ENCODE assay signal across 25 cellular contexts in the genomic region with DNA sequence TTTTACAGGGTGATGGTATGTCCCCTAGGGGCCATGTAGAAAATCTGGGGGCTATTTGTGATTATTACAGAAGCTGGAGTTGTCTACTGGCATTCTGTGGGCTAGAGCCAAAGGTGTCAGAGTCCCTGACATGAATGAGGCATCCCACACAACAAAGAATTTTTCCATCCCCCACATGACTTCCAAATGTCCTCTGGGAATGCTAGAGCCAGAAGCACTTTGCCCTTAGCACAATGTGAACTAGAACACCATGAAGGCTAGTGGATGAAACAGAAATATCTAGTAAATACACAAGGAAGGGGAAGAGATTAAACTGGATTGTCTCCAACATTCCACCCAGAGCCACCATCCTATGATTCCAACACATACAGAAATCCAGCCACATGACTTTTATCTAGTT. TPM values are rescaled to one million over a fixed set of nuclear protein-coding genes. Genes with fewer than 3 reads are reported as not detected.
DNase-seq lines count a peak whose midpoint lies in the region; ATAC-seq and TF ChIP-seq lines count a peak whose summit lies in the region.
"Had no signal": no experiment of that assay in that cellular context is flagged by ENCODE, and none has a peak within 500 bp of the region (broad histone marks: within the 10 kb centered on the region; RNA-seq: fewer than 3 reads in every experiment).

No MANE protein-coding gene starts in this region.

- intact Hi-C loops in heart right ventricle (cut with DNase I) (loop anchor here in 1 of 10 donors (2.0 kb wide), 1 partner anchor 47 kb away; the partner anchor contains the start of gene FAM13C), tibial artery (cut with DNase I; ENCODE audit: low total_unique reads) (no loop called here), spleen (cut with DNase I; ENCODE audit: low total_unique reads) (no loop called here)

- DNase-seq in heart right ventricle (peak in 1 of 2 donors; percentile 43), mucosa of gallbladder (ENCODE audit: low spot score) (peak; percentile 12), tibial artery (no peak), NCI-H774 (lab: John Stamatoyannopoulos, UW) (no peak), spleen (no peak)
- DNase-seq: activated CD4-positive, alpha-beta memory T cell treated with anti-CD3 and anti-CD28 coated beads for 36 hours; activated CD8-positive, alpha-beta memory T cell treated with anti-CD3 and anti-CD28 coated beads, Interleukin-2, amount 50 U/mL, for 4 hours; amygdala; dermis blood vessel endothelial cell; DMS53; KG1; left colon; natural killer cell; NCI-H1417; NCI-H2081; NCI-H446; NCI-H82; RPMI8226 had no signal

- H3K27ac ChIP-seq in cingulate gyrus (ENCODE audit: low read depth, low read length), result peak overlapping the region; percentile 25
- H3K27ac ChIP-seq in heart right ventricle, result peak overlapping the region in 5 of 10 donors; percentile 25 to 78 (median 56)
- peak overlapping the region; percentile 35 to 43 for H3K27ac ChIP-seq in tibial artery
- H3K27ac ChIP-seq in spleen, result no peak overlapping the region
- H3K27ac ChIP-seq: BLaER1 treated with 17β-estradiol and CSF1 and Interleukin-3, amounts not matched to agents 10 nM and 100 nM; SK-N-MC had no signal

- no peaks in the 10 kb centered on the region for H3K9me3 ChIP-seq in heart right ventricle
- H3K9me3 ChIP-seq in tibial artery, result no peaks in the 10 kb centered on the region
- H3K9me3 ChIP-seq in spleen, result no peaks in the 10 kb centered on the region
- H3K9me3 ChIP-seq: BLaER1 treated with 17β-estradiol and CSF1 and Interleukin-3, amounts not matched to agents 10 nM and 100 nM; HAP-1 had no signal

- TF ChIP-seq POLR2A in spleen (IDR thresholded peaks at IDR 0.05), result no peak

- TF ChIP-seq CTCF in heart right ventricle (IDR thresholded peaks at IDR 0.05) (no peak), tibial artery (IDR thresholded peaks at IDR 0.05) (no peak), spleen (IDR thresholded peaks at IDR 0.05 in 8 of 11, conservative IDR thresholded peaks at IDR 0.05 in 3 of 11) (no peak)

- ATAC-seq in heart right ventricle (peak in 7 of 8 donors; percentile 41 to 88 (median 75)), GM18511 (IDR thresholded peaks at IDR 0.05; ENCODE audit: unreplicated experiment) (no peak)
- ATAC-seq: activated CD4-positive, CD25-positive, alpha-beta regulatory T cell treated with anti-CD3 and anti-CD28 coated beads, Interleukin-2, amount 50 U/mL, for 24 hours; left colon; natural killer cell had no signal

- H3K4me1 ChIP-seq in heart right ventricle, result peaks cover 0 to 80% (median 42%) of the 10 kb centered on the region in 9 donors
- peaks cover 0 to 48% (median 22%) of the 10 kb centered on the region in 4 donors for H3K4me1 ChIP-seq in tibial artery
- peaks cover 0 to 4% (median 0%) of the 10 kb centered on the region in 6 donors for H3K4me1 ChIP-seq in spleen

- H3K36me3 ChIP-seq in heart right ventricle, result peaks cover 0 to under 1% (median 0%) of the 10 kb centered on the region in 9 donors
- H3K36me3 ChIP-seq in tibial artery, result no peaks in the 10 kb centered on the region
- H3K36me3 ChIP-seq in spleen, result no peaks in the 10 kb centered on the region
- H3K36me3 ChIP-seq: BLaER1 treated with 17β-estradiol and CSF1 and Interleukin-3, amounts not matched to agents 10 nM and 100 nM; HAP-1 had no signal

- H3K27me3 ChIP-seq in heart right ventricle (no peaks in the 10 kb centered on the region), tibial artery (no peaks in the 10 kb centered on the region), spleen (replicated peaks in 1 of 7) (no peaks in the 10 kb centered on the region)
- H3K27me3 ChIP-seq: BLaER1 treated with 17β-estradiol and CSF1 and Interleukin-3, amounts not matched to agents 10 nM and 100 nM had no signal

- H3K4me3 ChIP-seq in heart right ventricle (no peak overlapping the region), tibial artery (no peak overlapping the region), spleen (no peak overlapping the region)
- H3K4me3 ChIP-seq: BLaER1 treated with 17β-estradiol and CSF1 and Interleukin-3, amounts not matched to agents 10 nM and 100 nM; HAP-1; SK-N-MC had no signal

RNA-seq across cellular contexts. Expression of gene FAM13C, which starts 46.9 kb away (rescaled TPM):
- total RNA-seq in heart right ventricle (10 to 100 TPM in 1 of 10 donors, 1 to 10 TPM in 9; 2.9 to 14.6 (median 7.7) TPM), mucosa of gallbladder (11.4 TPM), spleen (10 to 100 TPM in 4 of 7 donors, 1 to 10 TPM in 3; 7.3 to 19.7 (median 13.9) TPM)
- polyA plus RNA-seq in heart right ventricle (1 to 10 TPM; 1.5 to 3.8 TPM), spleen (1 to 10 TPM; 1.5 to 1.8 (median 1.7) TPM)
- total RNA-seq: activated CD4-positive, alpha-beta memory T cell treated with anti-CD3 and anti-CD28 coated beads for 36 hours; natural killer cell; T-helper 1 cell treated with Interleukin-12 subunit alpha and Interleukin-12 subunit beta and Interleukin-4 antibody, amounts not matched to agents 30 ng/mL and 1 ng/mL, for 36 hours had no signal

Comparison
In these comparisons a context has a peak if more than half of its experiments do, and no peak if none do; other contexts are left out.
1. H3K27ac ChIP-seq: peak in cingulate gyrus (single experiment) and tibial artery (2 of 2); none in spleen (0 of 8).